Comparison of ENCODE assay signal across 2 cellular contexts in the genomic region with DNA sequence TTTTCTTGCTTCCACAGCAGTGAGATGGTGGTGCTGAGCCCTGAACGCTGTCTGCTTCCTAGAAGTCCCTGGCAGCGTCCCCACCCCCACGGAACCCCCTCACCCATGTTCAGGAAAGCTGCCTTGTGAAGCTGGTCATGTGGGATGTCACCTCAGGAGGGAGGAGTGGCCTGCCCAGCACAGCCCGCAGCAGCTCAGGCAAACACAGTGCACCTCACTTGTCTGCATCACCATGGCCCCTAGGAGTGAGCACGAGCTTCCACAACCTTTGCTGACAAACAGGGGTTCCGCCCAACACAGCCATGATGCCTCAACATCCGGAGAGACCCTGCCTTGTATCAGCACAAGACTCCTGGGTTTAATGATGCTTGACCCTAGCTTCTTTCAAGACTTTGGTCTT.
TF ChIP-seq lines count a peak whose summit lies in the region.

No MANE protein-coding gene starts in this region.

TF ChIP-seq in WTC11, 78 proteins besides CTCF, POLR2A, EP300 and RAD21 (continued from another document):
- TF ChIP-seq, protein P1, sequence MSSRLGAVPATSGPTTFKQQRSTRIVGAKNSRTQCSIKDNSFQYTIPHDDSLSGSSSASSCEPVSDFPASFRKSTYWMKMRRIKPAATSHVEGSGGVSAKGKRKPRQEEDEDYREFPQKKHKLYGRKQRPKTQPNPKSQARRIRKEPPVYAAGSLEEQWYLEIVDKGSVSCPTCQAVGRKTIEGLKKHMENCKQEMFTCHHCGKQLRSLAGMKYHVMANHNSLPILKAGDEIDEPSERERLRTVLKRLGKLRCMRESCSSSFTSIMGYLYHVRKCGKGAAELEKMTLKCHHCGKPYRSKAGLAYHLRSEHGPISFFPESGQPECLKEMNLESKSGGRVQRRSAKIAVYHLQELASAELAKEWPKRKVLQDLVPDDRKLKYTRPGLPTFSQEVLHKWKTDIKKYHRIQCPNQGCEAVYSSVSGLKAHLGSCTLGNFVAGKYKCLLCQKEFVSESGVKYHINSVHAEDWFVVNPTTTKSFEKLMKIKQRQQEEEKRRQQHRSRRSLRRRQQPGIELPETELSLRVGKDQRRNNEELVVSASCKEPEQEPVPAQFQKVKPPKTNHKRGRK (CRISPR knock-in tag; IDR thresholded peaks at IDR 0.05; ENCODE audit: borderline replicate concordance): no peak
- TF ChIP-seq KAT7 (CRISPR knock-in tag; IDR thresholded peaks at IDR 0.05; ENCODE audit: borderline replicate concordance): no peak

TF ChIP-seq in SK-N-SH, 30 proteins besides CTCF, POLR2A, EP300 and RAD21 (continued from another document):
- TF ChIP-seq, protein P2, sequence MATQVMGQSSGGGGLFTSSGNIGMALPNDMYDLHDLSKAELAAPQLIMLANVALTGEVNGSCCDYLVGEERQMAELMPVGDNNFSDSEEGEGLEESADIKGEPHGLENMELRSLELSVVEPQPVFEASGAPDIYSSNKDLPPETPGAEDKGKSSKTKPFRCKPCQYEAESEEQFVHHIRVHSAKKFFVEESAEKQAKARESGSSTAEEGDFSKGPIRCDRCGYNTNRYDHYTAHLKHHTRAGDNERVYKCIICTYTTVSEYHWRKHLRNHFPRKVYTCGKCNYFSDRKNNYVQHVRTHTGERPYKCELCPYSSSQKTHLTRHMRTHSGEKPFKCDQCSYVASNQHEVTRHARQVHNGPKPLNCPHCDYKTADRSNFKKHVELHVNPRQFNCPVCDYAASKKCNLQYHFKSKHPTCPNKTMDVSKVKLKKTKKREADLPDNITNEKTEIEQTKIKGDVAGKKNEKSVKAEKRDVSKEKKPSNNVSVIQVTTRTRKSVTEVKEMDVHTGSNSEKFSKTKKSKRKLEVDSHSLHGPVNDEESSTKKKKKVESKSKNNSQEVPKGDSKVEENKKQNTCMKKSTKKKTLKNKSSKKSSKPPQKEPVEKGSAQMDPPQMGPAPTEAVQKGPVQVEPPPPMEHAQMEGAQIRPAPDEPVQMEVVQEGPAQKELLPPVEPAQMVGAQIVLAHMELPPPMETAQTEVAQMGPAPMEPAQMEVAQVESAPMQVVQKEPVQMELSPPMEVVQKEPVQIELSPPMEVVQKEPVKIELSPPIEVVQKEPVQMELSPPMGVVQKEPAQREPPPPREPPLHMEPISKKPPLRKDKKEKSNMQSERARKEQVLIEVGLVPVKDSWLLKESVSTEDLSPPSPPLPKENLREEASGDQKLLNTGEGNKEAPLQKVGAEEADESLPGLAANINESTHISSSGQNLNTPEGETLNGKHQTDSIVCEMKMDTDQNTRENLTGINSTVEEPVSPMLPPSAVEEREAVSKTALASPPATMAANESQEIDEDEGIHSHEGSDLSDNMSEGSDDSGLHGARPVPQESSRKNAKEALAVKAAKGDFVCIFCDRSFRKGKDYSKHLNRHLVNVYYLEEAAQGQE (IDR thresholded peaks at IDR 0.05; ENCODE audit: low read depth, low read length): no peak
- TF ChIP-seq GATA2 (CRISPR knock-in tag; IDR thresholded peaks at IDR 0.05) (no peak), NFIC (IDR thresholded peaks at IDR 0.05; ENCODE audit: borderline replicate concordance) (no peak), RXRA (IDR thresholded peaks at IDR 0.05; ENCODE audit: borderline replicate concordance, low read depth) (no peak), GABPA (IDR thresholded peaks at IDR 0.05; ENCODE audit: low read depth) (no peak), JUND (IDR thresholded peaks at IDR 0.05) (no peak), MEF2A (IDR thresholded peaks at IDR 0.05; ENCODE audit: borderline replicate concordance, low read depth) (no peak), FOXM1 (IDR thresholded peaks at IDR 0.05; ENCODE audit: low read depth) (no peak), YY1 (IDR thresholded peaks at IDR 0.05; ENCODE audit: low read depth) (no peak), RFX5 (IDR thresholded peaks at IDR 0.05; ENCODE audit: low read length) (no peak), TAF1 (IDR thresholded peaks at IDR 0.05; ENCODE audit: borderline replicate concordance, low read depth, low read length) (no peak), TEAD4 (IDR thresholded peaks at IDR 0.05; ENCODE audit: borderline replicate concordance, insufficient read depth) (no peak), MXI1 (IDR thresholded peaks at IDR 0.05; ENCODE audit: low read depth, low read length) (no peak), SMC3 (IDR thresholded peaks at IDR 0.05; ENCODE audit: low read depth, low read length) (no peak)
